In the genomic region with DNA sequence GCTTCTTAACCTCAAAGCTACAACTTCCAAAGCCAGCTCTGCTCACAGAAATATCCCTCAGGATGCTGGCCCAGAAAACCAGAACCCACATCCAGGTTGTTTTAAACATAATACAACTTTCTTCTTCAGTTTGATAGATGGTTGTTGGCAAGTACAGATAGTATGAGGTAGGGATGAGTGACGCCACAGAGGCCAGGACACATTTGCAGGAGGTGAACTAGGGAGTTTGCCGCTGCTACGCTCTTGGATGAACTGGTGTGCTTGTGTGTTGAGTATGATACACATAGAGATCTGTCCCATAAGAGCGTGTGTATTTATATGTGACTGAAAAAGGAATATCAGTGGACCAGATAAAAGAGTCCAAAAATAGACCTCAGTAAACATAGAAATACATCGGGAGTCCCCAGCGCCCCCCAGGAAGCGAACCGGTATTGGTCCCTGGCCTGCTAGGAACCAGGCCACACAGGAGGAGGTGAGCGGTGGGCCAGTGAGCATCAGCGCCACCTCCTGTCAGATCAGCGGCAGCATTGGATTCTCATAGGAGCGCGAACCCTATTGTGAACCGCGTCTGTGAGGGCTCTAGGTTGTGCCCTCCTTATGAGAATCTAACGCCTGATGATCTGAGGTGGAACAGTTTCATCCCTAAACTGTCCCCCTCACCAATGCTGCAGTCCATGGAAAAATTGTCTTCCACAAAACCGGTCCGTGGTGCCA, we compare ENCODE assay signal across 12 cellular contexts.
DNase-seq lines count a peak whose midpoint lies in the region; ATAC-seq and TF ChIP-seq lines count a peak whose summit lies in the region.
"Had no signal": no experiment of that assay in that cellular context is flagged by ENCODE, and none has a peak within 500 bp of the region (broad histone marks: within the 10 kb centered on the region; RNA-seq: fewer than 3 reads in every experiment).

No MANE protein-coding gene starts in this region.

- no peaks in the 10 kb centered on the region; the same call in 1 of the 2 replicates for H3K79me2 ChIP-seq in DOHH2 (ENCODE audit: control insufficient read depth, low read length)

- no peaks in the 10 kb centered on the region for H3K9me2 ChIP-seq in DOHH2 (replicated peaks; ENCODE audit: control insufficient read depth, low read length)

- TF ChIP-seq CTCF in DOHH2 (IDR thresholded peaks at IDR 0.05; ENCODE audit: low read depth, low read length, poor library complexity, severe bottlenecking) (peak; percentile 46), astrocyte of the spinal cord (IDR thresholded peaks at IDR 0.05; ENCODE audit: low read depth, low read length) (peak; percentile 16), neural crest cell (conservative IDR thresholded peaks at IDR 0.05) (peak; percentile 38)

- H4K20me1 ChIP-seq in DOHH2 (ENCODE audit: control insufficient read depth, insufficient read depth, low read depth, low read length): no peaks in the 10 kb centered on the region

- H3K36me3 ChIP-seq in DOHH2 (ENCODE audit: control insufficient read depth, low read length): peaks cover 97% of the 10 kb centered on the region

- no peak for ATAC-seq in GM21515 (IDR thresholded peaks at IDR 0.05; ENCODE audit: unreplicated experiment)
- ATAC-seq: heart right ventricle had no signal

- in situ Hi-C loops in astrocyte of the spinal cord (cut with HindIII; ENCODE audit: low sequenced_read_pairs): no loop called here

- no peak overlapping the region for H3K4me2 ChIP-seq in DOHH2 (ENCODE audit: low read length)

- no peaks in the 10 kb centered on the region for H3K4me1 ChIP-seq in DOHH2 (ENCODE audit: control insufficient read depth, low read length)

- H3K4me3 Mint-ChIP-seq in neural crest cell: no peak overlapping the region

- H3K36me3 Mint-ChIP-seq in neural crest cell (ENCODE audit: low read depth): no peaks in the 10 kb centered on the region

- no peaks in the 10 kb centered on the region for H3K27me3 ChIP-seq in DOHH2 (ENCODE audit: control insufficient read depth, low read length)

- DNase-seq in HT-29 (ENCODE audit: low spot score) (peak; percentile 30), astrocyte of the spinal cord (ENCODE audit: low read depth, low spot score) (no peak), neural crest cell (ENCODE audit: low read depth, low spot score) (no peak), superior temporal gyrus (ENCODE audit: extremely low spot score) (no peak), UCSD-AML1 (lab: John Stamatoyannopoulos, UW; ENCODE audit: unreplicated experiment) (no peak), SHP77 treated with DMSO at 0.1 percent for 48 hours (lab: John Stamatoyannopoulos, UW) (no peak)
- DNase-seq: NCI-H526 treated with DMSO at 0.1 percent for 48 hours; stimulated activated CD4-positive, alpha-beta T cell treated with anti-CD3 and anti-CD28 coated beads, Interleukin-1b, Interleukin-23, amount 100 ng/mL, for 48 hours; T-helper 2 cell had no signal

- H3K27me3 Mint-ChIP-seq in neural crest cell (ENCODE audit: low read depth): no peaks in the 10 kb centered on the region

- H3K27ac Mint-ChIP-seq in neural crest cell (ENCODE audit: unreplicated experiment): no peak overlapping the region

- H3K4me3 ChIP-seq in DOHH2 (ENCODE audit: low read length) (no peak overlapping the region), astrocyte of the spinal cord (ENCODE audit: low read depth, low read length) (no peak overlapping the region)
- H3K4me3 ChIP-seq: heart right ventricle had no signal

- H3K27ac ChIP-seq in DOHH2 (ENCODE audit: low read depth, low read length): no peak overlapping the region

- no peaks in the 10 kb centered on the region for H3K9me3 ChIP-seq in DOHH2 (ENCODE audit: control insufficient read depth, insufficient read depth, low read length)
- H3K9me3 ChIP-seq: heart right ventricle had no signal

- H3K9me3 Mint-ChIP-seq in neural crest cell: no peaks in the 10 kb centered on the region

- no peaks in the 10 kb centered on the region for H3F3A ChIP-seq in DOHH2 (ENCODE audit: control insufficient read depth, insufficient read depth)

- peaks cover 31% of the 10 kb centered on the region for H3K4me1 Mint-ChIP-seq in neural crest cell
